In the genomic region with DNA sequence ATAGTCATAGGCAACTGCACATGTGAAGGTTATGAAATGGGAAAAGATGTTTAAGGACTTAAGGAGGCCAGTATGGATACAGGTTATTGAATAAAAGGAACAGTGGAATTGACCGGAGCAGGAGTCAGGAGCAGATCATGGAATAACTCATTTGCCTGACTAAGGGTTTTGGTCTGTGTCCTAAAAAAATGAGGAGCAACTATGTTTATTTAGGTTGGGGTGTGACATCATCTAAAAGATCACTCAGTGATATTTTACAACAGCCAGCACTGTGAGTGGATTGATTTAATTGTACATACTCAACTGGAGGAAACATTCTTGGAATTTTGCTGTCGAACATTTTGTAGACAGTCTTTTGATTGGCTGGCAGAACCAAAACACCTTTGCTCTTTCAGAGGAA, we compare ENCODE assay signal across 27 cellular contexts.
DNase-seq lines count a peak whose midpoint lies in the region; ATAC-seq and TF ChIP-seq lines count a peak whose summit lies in the region.
"Had no signal": no experiment of that assay in that cellular context is flagged by ENCODE, and none has a peak within 500 bp of the region (broad histone marks: within the 10 kb centered on the region; RNA-seq: fewer than 3 reads in every experiment).

No MANE protein-coding gene starts in this region.

- H3K4me3 ChIP-seq in AG04450 (ENCODE audit: low read depth, low read length) (no peak overlapping the region), HEK293 (ENCODE audit: low read depth, low read length) (no peak overlapping the region), astrocyte of the spinal cord (ENCODE audit: low read depth, low read length) (no peak overlapping the region)
- H3K4me3 ChIP-seq: body of pancreas, testis had no signal

- ATAC-seq in GM19351 (IDR thresholded peaks at IDR 0.05; ENCODE audit: unreplicated experiment) (no peak), omental fat pad (ENCODE audit: low FRiP score) (no peak)
- ATAC-seq: activated CD4-positive, alpha-beta T cell treated with anti-CD3 and anti-CD28 coated beads for 36 hours; body of pancreas; left cardiac atrium; sciatic nerve; T-helper 17 cell had no signal

- POLR2A ChIA-PET in AG04450 (lab: Yijun Ruan, JAX) (no interaction called here), HEK293 (lab: Yijun Ruan, JAX) (no interaction called here)

- no peak overlapping the region for H3K27ac ChIP-seq in AG04450 (ENCODE audit: low read depth, low read length)
- H3K27ac ChIP-seq in HEK293 (ENCODE audit: extremely low read depth, low read depth, low read length), result no peak overlapping the region
- H3K27ac ChIP-seq: body of pancreas, testis had no signal

- H3K9me3 ChIP-seq in AG04450 (ENCODE audit: control insufficient read depth, insufficient read depth, low read length), result no peaks in the 10 kb centered on the region
- no peaks in the 10 kb centered on the region for H3K9me3 ChIP-seq in HEK293 (ENCODE audit: control insufficient read depth, insufficient read depth, low read depth, low read length)
- H3K9me3 ChIP-seq: BE2C, body of pancreas, testis had no signal

- no peak overlapping the region for H3K27ac Mint-ChIP-seq in activated T-helper 1 cell treated with anti-CD3 and anti-CD28 coated beads, Interleukin-12 subunit alpha, Interleukin-12 subunit beta, Interleukin-2, Interleukin-4 antibody, amounts not matched to agents 30 ng/mL and 10 ng/mL and 1 ng/mL, durations not matched to agents 14 hours and 24 hours and 36 hours
- H3K27ac Mint-ChIP-seq: activated CD4-positive, alpha-beta T cell treated with anti-CD3 and anti-CD28 coated beads for 36 hours; activated naive CD8-positive, alpha-beta T cell treated with anti-CD3 and anti-CD28 coated beads, Interleukin-2, amount 10 ng/mL, durations not matched to agents 7 days and 5 days; progenitor cell of endocrine pancreas; T-helper 17 cell had no signal

- H3K4me3 Mint-ChIP-seq in activated T-helper 1 cell treated with anti-CD3 and anti-CD28 coated beads, Interleukin-12 subunit alpha, Interleukin-12 subunit beta, Interleukin-2, Interleukin-4 antibody, amounts not matched to agents 30 ng/mL and 10 ng/mL and 1 ng/mL, durations not matched to agents 14 hours and 24 hours and 36 hours, result no peak overlapping the region
- H3K4me3 Mint-ChIP-seq: activated CD4-positive, alpha-beta T cell treated with anti-CD3 and anti-CD28 coated beads for 36 hours; activated naive CD8-positive, alpha-beta T cell treated with anti-CD3 and anti-CD28 coated beads, Interleukin-2, amount 10 ng/mL, durations not matched to agents 7 days and 5 days; T-helper 17 cell had no signal

- TF ChIP-seq CTCF in AG04450 (IDR thresholded peaks at IDR 0.05; ENCODE audit: low read depth, low read length) (no peak), HEK293 (tag by site-specific recombination; IDR thresholded peaks at IDR 0.05) (no peak), astrocyte of the spinal cord (IDR thresholded peaks at IDR 0.05; ENCODE audit: low read depth, low read length) (no peak), omental fat pad (IDR thresholded peaks at IDR 0.05) (no peak)

- H3K27me3 ChIP-seq in AG04450 (ENCODE audit: control insufficient read depth, insufficient read depth, low read length), result no peaks in the 10 kb centered on the region
- H3K27me3 ChIP-seq: BE2C, body of pancreas, testis had no signal

- no peaks in the 10 kb centered on the region for H3K36me3 ChIP-seq in HEK293 (ENCODE audit: control insufficient read depth in 2 of 2, insufficient read depth in 1 of 2, low read length in 2 of 2)
- H3K36me3 ChIP-seq: BE2C had no signal

- in situ Hi-C loops in astrocyte of the spinal cord (cut with HindIII; ENCODE audit: low sequenced_read_pairs), result no loop called here

- H3K36me3 Mint-ChIP-seq in activated T-helper 1 cell treated with anti-CD3 and anti-CD28 coated beads, Interleukin-12 subunit alpha, Interleukin-12 subunit beta, Interleukin-2, Interleukin-4 antibody, amounts not matched to agents 30 ng/mL and 10 ng/mL and 1 ng/mL, durations not matched to agents 14 hours and 24 hours and 36 hours (ENCODE audit: low read depth), result no peaks in the 10 kb centered on the region
- H3K36me3 Mint-ChIP-seq: activated naive CD8-positive, alpha-beta T cell treated with anti-CD3 and anti-CD28 coated beads, Interleukin-2, amount 10 ng/mL, durations not matched to agents 7 days and 5 days had no signal

- no peaks in the 10 kb centered on the region for H3K4me1 Mint-ChIP-seq in activated T-helper 1 cell treated with anti-CD3 and anti-CD28 coated beads, Interleukin-12 subunit alpha, Interleukin-12 subunit beta, Interleukin-2, Interleukin-4 antibody, amounts not matched to agents 30 ng/mL and 10 ng/mL and 1 ng/mL, durations not matched to agents 14 hours and 24 hours and 36 hours (ENCODE audit: low read depth)
- H3K4me1 Mint-ChIP-seq: activated CD4-positive, alpha-beta T cell treated with anti-CD3 and anti-CD28 coated beads for 36 hours; activated naive CD8-positive, alpha-beta T cell treated with anti-CD3 and anti-CD28 coated beads, Interleukin-2, amount 10 ng/mL, durations not matched to agents 7 days and 5 days; T-helper 17 cell had no signal

- H3K9me3 Mint-ChIP-seq in activated T-helper 1 cell treated with anti-CD3 and anti-CD28 coated beads, Interleukin-12 subunit alpha, Interleukin-12 subunit beta, Interleukin-2, Interleukin-4 antibody, amounts not matched to agents 30 ng/mL and 10 ng/mL and 1 ng/mL, durations not matched to agents 14 hours and 24 hours and 36 hours, result peaks cover 4% of the 10 kb centered on the region

- CTCF ChIA-PET in AG04450 (lab: Charles Lee), result interaction anchor here (0.6 kb wide), 1 partner anchor 24 kb away, joined by 5 read pairs; no protein-coding TSS in a partner anchor
- CTCF ChIA-PET in HEK293 (lab: Yijun Ruan, JAX), result no interaction called here

- H3K4me1 ChIP-seq in HEK293 (ENCODE audit: control insufficient read depth, insufficient read depth, low read length), result no peaks in the 10 kb centered on the region
- H3K4me1 ChIP-seq: BE2C, body of pancreas, testis had no signal

- no peaks in the 10 kb centered on the region for H3K27me3 Mint-ChIP-seq in activated T-helper 1 cell treated with anti-CD3 and anti-CD28 coated beads, Interleukin-12 subunit alpha, Interleukin-12 subunit beta, Interleukin-2, Interleukin-4 antibody, amounts not matched to agents 30 ng/mL and 10 ng/mL and 1 ng/mL, durations not matched to agents 14 hours and 24 hours and 36 hours (ENCODE audit: insufficient read depth)
- H3K27me3 Mint-ChIP-seq: activated CD4-positive, alpha-beta T cell treated with anti-CD3 and anti-CD28 coated beads for 36 hours; activated naive CD8-positive, alpha-beta T cell treated with anti-CD3 and anti-CD28 coated beads, Interleukin-2, amount 10 ng/mL, durations not matched to agents 7 days and 5 days; progenitor cell of endocrine pancreas; T-helper 17 cell had no signal

- intact Hi-C loops in activated T-helper 1 cell treated with anti-CD3 and anti-CD28 coated beads, Interleukin-12 subunit alpha, Interleukin-12 subunit beta, Interleukin-2, Interleukin-4 antibody, amounts not matched to agents 30 ng/mL and 10 ng/mL and 1 ng/mL, durations not matched to agents 14 hours and 24 hours and 36 hours (cut with micrococcal nuclease), result no loop called here

- DNase-seq in AG04450 (ENCODE audit: low read depth, low spot score) (peak; percentile 16), astrocyte of the spinal cord (ENCODE audit: low read depth, low spot score) (peak; percentile 22), iris pigment epithelial cell (ENCODE audit: low read depth) (peak; percentile 10), NCI-H2196 treated with DMSO at 0.1 percent for 48 hours (lab: John Stamatoyannopoulos, UW; ENCODE audit: unreplicated experiment) (no peak), omental fat pad (ENCODE audit: low spot score) (no peak)
- DNase-seq in activated T-helper 1 cell treated with anti-CD3 and anti-CD28 coated beads, Interleukin-12 subunit alpha, Interleukin-12 subunit beta, Interleukin-2, Interleukin-4 antibody, amounts not matched to agents 30 ng/mL and 10 ng/mL and 1 ng/mL, durations not matched to agents 14 hours and 24 hours and 36 hours (ENCODE audit: low spot score), result no peak
- DNase-seq: 8988T; activated CD4-positive, alpha-beta T cell treated with anti-CD3 and anti-CD28 coated beads for 36 hours; activated effector memory CD4-positive, alpha-beta T cell treated with anti-CD3 and anti-CD28 coated beads, Interleukin-2, amount 50 U/mL, for 16 hours; activated naive CD8-positive, alpha-beta T cell treated with anti-CD3 and anti-CD28 coated beads, Interleukin-2, amount 10 ng/mL, durations not matched to agents 7 days and 5 days; activated T-cell treated with anti-CD3 and anti-CD28 coated beads for 4 hours; BE2C; body of pancreas; foreskin melanocyte; GF-D8; KG1; left cardiac atrium; NCI-H1436; NCI-H446; SK-N-SH; stimulated activated CD4-positive, alpha-beta T cell treated with anti-CD3 and anti-CD28 coated beads, Interleukin-15, amount 100 ng/mL, for 24 hours; T-helper 17 cell; testis had no signal

TF ChIP-seq in HEK293, 187 proteins besides CTCF, POLR2A, EP300 and RAD21:
- TF ChIP-seq ZNF521 (tag by site-specific recombination; IDR thresholded peaks at IDR 0.05) (no peak), ZNF664 (tag by site-specific recombination; IDR thresholded peaks at IDR 0.05) (peak; percentile 69)
- TF ChIP-seq, protein P1, sequence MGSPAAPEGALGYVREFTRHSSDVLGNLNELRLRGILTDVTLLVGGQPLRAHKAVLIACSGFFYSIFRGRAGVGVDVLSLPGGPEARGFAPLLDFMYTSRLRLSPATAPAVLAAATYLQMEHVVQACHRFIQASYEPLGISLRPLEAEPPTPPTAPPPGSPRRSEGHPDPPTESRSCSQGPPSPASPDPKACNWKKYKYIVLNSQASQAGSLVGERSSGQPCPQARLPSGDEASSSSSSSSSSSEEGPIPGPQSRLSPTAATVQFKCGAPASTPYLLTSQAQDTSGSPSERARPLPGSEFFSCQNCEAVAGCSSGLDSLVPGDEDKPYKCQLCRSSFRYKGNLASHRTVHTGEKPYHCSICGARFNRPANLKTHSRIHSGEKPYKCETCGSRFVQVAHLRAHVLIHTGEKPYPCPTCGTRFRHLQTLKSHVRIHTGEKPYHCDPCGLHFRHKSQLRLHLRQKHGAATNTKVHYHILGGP (tag by site-specific recombination; IDR thresholded peaks at IDR 0.05), result 0 out of 2 replicates have a peak, but pooled peaks have one; percentile 31

Comparison
In these comparisons a context has a peak if more than half of its experiments do, and no peak if none do; other contexts are left out.
1. DNase-seq: peak in AG04450 (single experiment), astrocyte of the spinal cord (single experiment) and iris pigment epithelial cell (single experiment); none in activated T-helper 1 cell treated with anti-CD3 and anti-CD28 coated beads, Interleukin-12 subunit alpha, Interleukin-12 subunit beta, Interleukin-2, Interleukin-4 antibody, amounts not matched to agents 30 ng/mL and 10 ng/mL and 1 ng/mL, durations not matched to agents 14 hours and 24 hours and 36 hours (single experiment), NCI-H2196 treated with DMSO at 0.1 percent for 48 hours (single experiment) and omental fat pad (single experiment).